In genomic region chr11:12248330-12248729, GRCh38 we compare ENCODE assay signal across 10 cellular contexts.
DNase-seq lines count a peak whose midpoint lies in the region; ATAC-seq and TF ChIP-seq lines count a peak whose summit lies in the region.
"Had no signal": no experiment of that assay in that cellular context is flagged by ENCODE, and none has a peak within 500 bp of the region (broad histone marks: within the 10 kb centered on the region; RNA-seq: fewer than 3 reads in every experiment).

No MANE protein-coding gene starts in this region.

- peaks cover 31% of the 10 kb centered on the region for H3K4me1 ChIP-seq in suprapubic skin

- H3K27me3 Mint-ChIP-seq in activated T-helper 17 cell treated with anti-CD3 and anti-CD28 coated beads, Interleukin-2, amount 50 U/mL, for 72 hours: no peaks in the 10 kb centered on the region

- no peaks in the 10 kb centered on the region for H3K9me3 Mint-ChIP-seq in activated T-helper 17 cell treated with anti-CD3 and anti-CD28 coated beads, Interleukin-2, amount 50 U/mL, for 72 hours
- H3K9me3 Mint-ChIP-seq: T-helper 1 cell treated with Interleukin-12 subunit alpha and Interleukin-12 subunit beta and Interleukin-4 antibody, amounts not matched to agents 30 μg/mL and 1 μg/mL, for 36 hours had no signal

- WGBS in suprapubic skin: 53% methylated on average over 5 of the region's 5 CpGs

- TF ChIP-seq CTCF in suprapubic skin (IDR thresholded peaks at IDR 0.05): no peak
- TF ChIP-seq CTCF in omental fat pad (IDR thresholded peaks at IDR 0.05): no peak

- H3K4me3 Mint-ChIP-seq in activated T-helper 17 cell treated with anti-CD3 and anti-CD28 coated beads, Interleukin-2, amount 50 U/mL, for 72 hours: no peak overlapping the region
- H3K4me3 Mint-ChIP-seq: T-helper 1 cell treated with Interleukin-12 subunit alpha and Interleukin-12 subunit beta and Interleukin-4 antibody, amounts not matched to agents 30 μg/mL and 1 μg/mL, for 36 hours had no signal

- no peak for TF ChIP-seq EP300 in suprapubic skin (IDR thresholded peaks at IDR 0.05)

- DNase-seq in NCI-H1417 (lab: John Stamatoyannopoulos, UW) (peak; percentile 81 to 96 (median 91)), iPS-NIHi7 (ENCODE audit: extremely low spot score) (peak; percentile 35), suprapubic skin (ENCODE audit: low spot score in 2 of 2) (no peak), H4 (ENCODE audit: low spot score) (no peak), omental fat pad (ENCODE audit: low spot score) (no peak)
- DNase-seq: central memory CD4-positive, alpha-beta T cell had no signal

- H3K4me3 ChIP-seq in suprapubic skin: no peak overlapping the region

- peaks cover 74% of the 10 kb centered on the region for H3K36me3 Mint-ChIP-seq in activated T-helper 17 cell treated with anti-CD3 and anti-CD28 coated beads, Interleukin-2, amount 50 U/mL, for 72 hours (ENCODE audit: low read depth)

- no peak for TF ChIP-seq POLR2A in suprapubic skin (IDR thresholded peaks at IDR 0.05)

- no peak for ATAC-seq in activated T-helper 17 cell treated with anti-CD3 and anti-CD28 coated beads, Interleukin-2, amount 50 U/mL, for 72 hours (replicated peaks)
- no peak for ATAC-seq in HG03460 (IDR thresholded peaks at IDR 0.05; ENCODE audit: unreplicated experiment)
- ATAC-seq in omental fat pad (ENCODE audit: low FRiP score): no peak
- no peak for ATAC-seq in HG02642 (IDR thresholded peaks at IDR 0.05; ENCODE audit: poor library complexity, unreplicated experiment)

- no peaks in the 10 kb centered on the region for H3K27me3 ChIP-seq in suprapubic skin

- peak overlapping the region; percentile 50 for H3K27ac Mint-ChIP-seq in activated T-helper 17 cell treated with anti-CD3 and anti-CD28 coated beads, Interleukin-2, amount 50 U/mL, for 72 hours
- H3K27ac Mint-ChIP-seq: T-helper 1 cell treated with Interleukin-12 subunit alpha and Interleukin-12 subunit beta and Interleukin-4 antibody, amounts not matched to agents 30 μg/mL and 1 μg/mL, for 36 hours had no signal

- H3K36me3 ChIP-seq in suprapubic skin: peaks cover 18% of the 10 kb centered on the region

- H3K9me3 ChIP-seq in suprapubic skin: no peaks in the 10 kb centered on the region

- H3K4me1 Mint-ChIP-seq in activated T-helper 17 cell treated with anti-CD3 and anti-CD28 coated beads, Interleukin-2, amount 50 U/mL, for 72 hours: no peaks in the 10 kb centered on the region

- peak overlapping the region; percentile 2 for H3K27ac ChIP-seq in suprapubic skin

Comparison
In these comparisons a context has a peak if more than half of its experiments do, and no peak if none do; other contexts are left out.
1. DNase-seq: peak in NCI-H1417 (3 of 3) and iPS-NIHi7 (single experiment); none in suprapubic skin (0 of 2), H4 (single experiment) and omental fat pad (single experiment).